ENCODE assay signal across 1 cellular context in genomic region chr12:93244514-93245077, GRCh38.
TF ChIP-seq lines count a peak whose summit lies in the region.

No MANE protein-coding gene starts in this region.

TF ChIP-seq in WTC11, 78 proteins besides CTCF, POLR2A, EP300 and RAD21 (continued from another document):
- TF ChIP-seq, protein P1, sequence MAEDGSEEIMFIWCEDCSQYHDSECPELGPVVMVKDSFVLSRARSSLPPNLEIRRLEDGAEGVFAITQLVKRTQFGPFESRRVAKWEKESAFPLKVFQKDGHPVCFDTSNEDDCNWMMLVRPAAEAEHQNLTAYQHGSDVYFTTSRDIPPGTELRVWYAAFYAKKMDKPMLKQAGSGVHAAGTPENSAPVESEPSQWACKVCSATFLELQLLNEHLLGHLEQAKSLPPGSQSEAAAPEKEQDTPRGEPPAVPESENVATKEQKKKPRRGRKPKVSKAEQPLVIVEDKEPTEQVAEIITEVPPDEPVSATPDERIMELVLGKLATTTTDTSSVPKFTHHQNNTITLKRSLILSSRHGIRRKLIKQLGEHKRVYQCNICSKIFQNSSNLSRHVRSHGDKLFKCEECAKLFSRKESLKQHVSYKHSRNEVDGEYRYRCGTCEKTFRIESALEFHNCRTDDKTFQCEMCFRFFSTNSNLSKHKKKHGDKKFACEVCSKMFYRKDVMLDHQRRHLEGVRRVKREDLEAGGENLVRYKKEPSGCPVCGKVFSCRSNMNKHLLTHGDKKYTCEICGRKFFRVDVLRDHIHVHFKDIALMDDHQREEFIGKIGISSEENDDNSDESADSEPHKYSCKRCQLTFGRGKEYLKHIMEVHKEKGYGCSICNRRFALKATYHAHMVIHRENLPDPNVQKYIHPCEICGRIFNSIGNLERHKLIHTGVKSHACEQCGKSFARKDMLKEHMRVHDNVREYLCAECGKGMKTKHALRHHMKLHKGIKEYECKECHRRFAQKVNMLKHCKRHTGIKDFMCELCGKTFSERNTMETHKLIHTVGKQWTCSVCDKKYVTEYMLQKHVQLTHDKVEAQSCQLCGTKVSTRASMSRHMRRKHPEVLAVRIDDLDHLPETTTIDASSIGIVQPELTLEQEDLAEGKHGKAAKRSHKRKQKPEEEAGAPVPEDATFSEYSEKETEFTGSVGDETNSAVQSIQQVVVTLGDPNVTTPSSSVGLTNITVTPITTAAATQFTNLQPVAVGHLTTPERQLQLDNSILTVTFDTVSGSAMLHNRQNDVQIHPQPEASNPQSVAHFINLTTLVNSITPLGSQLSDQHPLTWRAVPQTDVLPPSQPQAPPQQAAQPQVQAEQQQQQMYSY (CRISPR knock-in tag; IDR thresholded peaks at IDR 0.05): no peak
- no peak for TF ChIP-seq ATF3 (CRISPR knock-in tag; conservative IDR thresholded peaks at IDR 0.05)
- TF ChIP-seq, protein P2, sequence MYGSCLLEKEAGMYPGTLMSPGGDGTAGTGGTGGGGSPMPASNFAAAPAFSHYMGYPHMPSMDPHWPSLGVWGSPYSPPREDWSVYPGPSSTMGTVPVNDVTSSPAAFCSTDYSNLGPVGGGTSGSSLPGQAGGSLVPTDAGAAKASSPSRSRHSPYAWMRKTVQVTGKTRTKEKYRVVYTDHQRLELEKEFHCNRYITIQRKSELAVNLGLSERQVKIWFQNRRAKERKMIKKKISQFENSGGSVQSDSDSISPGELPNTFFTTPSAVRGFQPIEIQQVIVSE (CRISPR knock-in tag; IDR thresholded peaks at IDR 0.05; ENCODE audit: borderline replicate concordance): no peak
